ENCODE assay signal across 8 cellular contexts in genomic region chr5:172640822-172641358, GRCh38. TPM values are rescaled to one million over a fixed set of nuclear protein-coding genes. Genes with fewer than 3 reads are reported as not detected.
A peak's percentile ranks its signal among the peaks of the same experiment; 100 is the strongest.
DNase-seq lines count a peak whose midpoint lies in the region; ATAC-seq and TF ChIP-seq lines count a peak whose summit lies in the region.

NEURL1B (plus strand) TSS chr5:172641263; CDS start chr5:172641407, 144 bp downstream.

- 4% methylated on average over 8 of the region's 54 CpGs; no CpG with 5 or more reads in 1 of the 2 donors for whole genome bisulfite sequencing in gastroesophageal sphincter (ENCODE audit: low coverage in 1 of 2), 2 donors

- H3K9me3 Mint-ChIP-seq in activated naive CD4-positive, alpha-beta T cell treated with anti-CD3 and anti-CD28 coated beads for 36 hours: no peaks in the 10 kb centered on the region
- H3K9me3 Mint-ChIP-seq in nephron: no peaks in the 10 kb centered on the region

- no TSS peak for BruUV-seq in PC-3 (replicated peaks; lab: Mats Ljungman, UMichigan)

- H3K79me2 ChIP-seq in PC-3 (ENCODE audit: low read length): no peaks in the 10 kb centered on the region

- intact Hi-C loops in PC-3 (cut with micrococcal nuclease): no loop called here
- intact Hi-C loops in activated naive CD4-positive, alpha-beta T cell treated with anti-CD3 and anti-CD28 coated beads for 36 hours (cut with micrococcal nuclease): loop anchor here (2.0 kb wide), 1 partner anchor 56 kb away; no protein-coding TSS in a partner anchor
- intact Hi-C loops in tibial artery (cut with DNase I; ENCODE audit: low total_unique reads): loop anchor here (5.0 kb wide), 1 partner anchor 56 kb away; no protein-coding TSS in a partner anchor

- no peak for TF ChIP-seq EP300 in gastroesophageal sphincter (IDR thresholded peaks at IDR 0.05)

- POLR2A ChIA-PET in PC-3 (lab: Charles Lee; ENCODE audit: unreplicated experiment): no interaction called here

- TF ChIP-seq POLR2A in gastroesophageal sphincter (IDR thresholded peaks at IDR 0.05): peak; percentile 43 to 60

- CTCF ChIA-PET in PC-3 (lab: Charles Lee): no interaction called here
- CTCF ChIA-PET in activated naive CD4-positive, alpha-beta T cell treated with anti-CD3 and anti-CD28 coated beads for 36 hours (lab: Charles Lee): interaction anchor here (0.6 kb wide), 1 partner anchor 293 kb away, joined by 5 read pairs; no protein-coding TSS in a partner anchor

- H3F3A ChIP-seq in PC-3 (ENCODE audit: low read length, unreplicated experiment): no peaks in the 10 kb centered on the region

- H3K4me1 Mint-ChIP-seq in activated naive CD4-positive, alpha-beta T cell treated with anti-CD3 and anti-CD28 coated beads for 36 hours (ENCODE audit: low read depth): peaks cover 3% of the 10 kb centered on the region
- H3K4me1 Mint-ChIP-seq in nephron: peaks cover 39% of the 10 kb centered on the region

- peak; percentile 58 to 85 for DNase-seq in NCI-H187 (lab: John Stamatoyannopoulos, UW)
- no peak for DNase-seq in NCI-H187 treated with DMSO at 0.1 percent for 48 hours (lab: John Stamatoyannopoulos, UW)
- peak; percentile 50 for DNase-seq in HT1080 (ENCODE audit: low read depth)
- DNase-seq in PC-3: peak; percentile 77
- peak; percentile 71 for DNase-seq in activated naive CD4-positive, alpha-beta T cell treated with anti-CD3 and anti-CD28 coated beads for 36 hours
- peak; percentile 52 to 83 for DNase-seq in tibial artery

- peak within 1 kb of the TSS; percentile 99 for H2AFZ ChIP-seq in PC-3 (ENCODE audit: low read length)

- H3K36me3 ChIP-seq in PC-3 (ENCODE audit: low read depth, low read length) (no peaks in the 10 kb centered on the region), gastroesophageal sphincter (peaks cover 0 to 4% of the 10 kb centered on the region in 2 donors), tibial artery (no peaks in the 10 kb centered on the region)

- H3K4me1 ChIP-seq in PC-3 (ENCODE audit: insufficient read depth, low read length) (peaks cover 9% of the 10 kb centered on the region), gastroesophageal sphincter (peaks cover 2 to 70% (median 23%) of the 10 kb centered on the region in 3 donors), tibial artery (peaks cover 0 to 59% (median 47%) of the 10 kb centered on the region in 4 donors)

- peak within 1 kb of the TSS; percentile 76 for H3K4me3 ChIP-seq in PC-3 (ENCODE audit: low read length)
- H3K4me3 ChIP-seq in gastroesophageal sphincter: peak within 1 kb of the TSS; percentile 57 to 97
- H3K4me3 ChIP-seq in tibial artery: peak within 1 kb of the TSS; percentile 74 to 92

- peak within 1 kb of the TSS; percentile 67 for H3K9ac ChIP-seq in PC-3 (ENCODE audit: low read length)

- no peak within 1 kb of the TSS for H3K27ac Mint-ChIP-seq in activated naive CD4-positive, alpha-beta T cell treated with anti-CD3 and anti-CD28 coated beads for 36 hours
- peak within 1 kb of the TSS in 2 of 3 experiments; percentile 50 to 67 for H3K27ac Mint-ChIP-seq in nephron

- TF ChIP-seq CTCF in PC-3 (conservative IDR thresholded peaks at IDR 0.05; ENCODE audit: low read depth, low read length): no peak
- TF ChIP-seq CTCF in gastroesophageal sphincter (IDR thresholded peaks at IDR 0.05): peak in 2 of 4 experiments; percentile 32 to 45
- no peak for TF ChIP-seq CTCF in nephron (IDR thresholded peaks at IDR 0.05; ENCODE audit: unreplicated experiment in 3 of 3)
- TF ChIP-seq CTCF in tibial artery (IDR thresholded peaks at IDR 0.05): peak in 1 of 2 experiments; percentile 25

- H4K20me1 ChIP-seq in PC-3 (ENCODE audit: low read length): no peaks in the 10 kb centered on the region

- no peaks in the 10 kb centered on the region for H3K9me3 ChIP-seq in PC-3 (ENCODE audit: low read length)
- H3K9me3 ChIP-seq in gastroesophageal sphincter: no peaks in the 10 kb centered on the region
- H3K9me3 ChIP-seq in tibial artery: no peaks in the 10 kb centered on the region

- H3K27ac ChIP-seq in PC-3 (ENCODE audit: low read length) (no peak within 1 kb of the TSS), gastroesophageal sphincter (peak within 1 kb of the TSS; percentile 44 to 95 (median 92)), tibial artery (peak within 1 kb of the TSS; percentile 87 to 88)

- H3K4me3 Mint-ChIP-seq in activated naive CD4-positive, alpha-beta T cell treated with anti-CD3 and anti-CD28 coated beads for 36 hours: peak within 1 kb of the TSS; percentile 34
- peak within 1 kb of the TSS; percentile 73 to 85 (median 84) for H3K4me3 Mint-ChIP-seq in nephron

- no peaks in the 10 kb centered on the region for H3K9me2 ChIP-seq in PC-3 (replicated peaks; ENCODE audit: low read length)

- H3K36me3 Mint-ChIP-seq in activated naive CD4-positive, alpha-beta T cell treated with anti-CD3 and anti-CD28 coated beads for 36 hours (ENCODE audit: low read depth): no peaks in the 10 kb centered on the region
- no peaks in the 10 kb centered on the region for H3K36me3 Mint-ChIP-seq in nephron (ENCODE audit: low read depth)

- H3K27me3 ChIP-seq in PC-3 (ENCODE audit: low read length): peaks cover 9% of the 10 kb centered on the region; the same call in 1 of the 2 replicates
- no peaks in the 10 kb centered on the region for H3K27me3 ChIP-seq in gastroesophageal sphincter
- no peaks in the 10 kb centered on the region for H3K27me3 ChIP-seq in tibial artery

- peaks cover 37% of the 10 kb centered on the region for H3K27me3 Mint-ChIP-seq in activated naive CD4-positive, alpha-beta T cell treated with anti-CD3 and anti-CD28 coated beads for 36 hours (ENCODE audit: low read depth)
- H3K27me3 Mint-ChIP-seq in nephron (ENCODE audit: low read depth): peaks cover 33% of the 10 kb centered on the region

- peak within 1 kb of the TSS; percentile 94 for H3K4me2 ChIP-seq in PC-3 (ENCODE audit: low read length)

- peak; percentile 77 for ATAC-seq in PC-3
- ATAC-seq in gastroesophageal sphincter: peak; percentile 89

RNA-seq across cellular contexts. Expression of gene NEURL1B, which starts in this region (rescaled TPM):
- total RNA-seq in HT1080 (2014; rRNA removed; shearing (Covaris generic)): 0.10 and 0.55 TPM in 2 replicates
- 0.68 and 0.80 TPM in 2 replicates for polyA plus RNA-seq in HT1080 (2015; cell fraction: cytosol; rRNA removed)
- 0.69 and 0.93 TPM in 2 replicates for polyA plus RNA-seq in HT1080 (2015; cell fraction: nucleus; rRNA removed)
- total RNA-seq in PC-3 (2014; rRNA removed) (0.95 and 2.5 TPM in 2 replicates), gastroesophageal sphincter (10 to 100 TPM; 21.7 to 59.9 (median 41.5) TPM)
- under 1 TPM; 0.57 to 0.64 TPM for total RNA-seq in activated naive CD4-positive, alpha-beta T cell treated with anti-CD3 and anti-CD28 coated beads for 36 hours

Comparison
In these comparisons a context has a peak if more than half of its experiments do, and no peak if none do; other contexts are left out.
1. Peak in DNase-seq in HT1080; RNA of the gene not detected or under 1 TPM.
2. Peak in DNase-seq in activated naive CD4-positive, alpha-beta T cell treated with anti-CD3 and anti-CD28 coated beads for 36 hours; RNA of the gene not detected or under 1 TPM.